8 cellular contexts compared by ENCODE assay signal in genomic region chr3:56980798-56981390, GRCh38.
DNase-seq lines count a peak whose midpoint lies in the region; ATAC-seq and TF ChIP-seq lines count a peak whose summit lies in the region.

No MANE protein-coding gene starts in this region.

- H3K36me3 ChIP-seq in psoas muscle (ENCODE audit: insufficient read depth in 1 of 2, low read depth in 1 of 2): no peaks in the 10 kb centered on the region

- no peak for TF ChIP-seq POLR2A in erythroblast (IDR thresholded peaks at IDR 0.05; ENCODE audit: low read length)

- H3K27me3 ChIP-seq in psoas muscle (ENCODE audit: insufficient read depth in 3 of 3, low read length in 2 of 3): no peaks in the 10 kb centered on the region

- TF ChIP-seq CTCF in psoas muscle (IDR thresholded peaks at IDR 0.05) (no peak), endothelial cell (IDR thresholded peaks at IDR 0.05; ENCODE audit: unreplicated experiment) (no peak)

- peaks cover 9% of the 10 kb centered on the region for H3K4me1 Mint-ChIP-seq in endothelial cell (ENCODE audit: unreplicated experiment)

- no peaks in the 10 kb centered on the region for H3K9me3 ChIP-seq in psoas muscle

- no peak overlapping the region for H3K4me3 Mint-ChIP-seq in endothelial cell (ENCODE audit: unreplicated experiment)

- peak; percentile 60 to 90 (median 76) for ATAC-seq in psoas muscle

- H3K27ac ChIP-seq in psoas muscle: no peak overlapping the region

- intact Hi-C loops in psoas muscle (cut with DNase I): no loop called here

- WGBS in psoas muscle, 3 donors: 54 to 64% (median 59%) methylated on average over 5 of the region's 5 CpGs

- H3K9me3 Mint-ChIP-seq in endothelial cell (ENCODE audit: unreplicated experiment): no peaks in the 10 kb centered on the region

- peaks cover 3% of the 10 kb centered on the region for H3K27me3 Mint-ChIP-seq in endothelial cell (ENCODE audit: unreplicated experiment)

- DNase-seq in GM04504 (ENCODE audit: low read depth): peak; percentile 97
- DNase-seq in SKM-1 (lab: John Stamatoyannopoulos, UW; ENCODE audit: unreplicated experiment): peak; percentile 89
- peak; percentile 95 for DNase-seq in dermis blood vessel endothelial cell
- peak in 1 of 2 donors; percentile 53 for DNase-seq in psoas muscle
- no peak for DNase-seq in endothelial cell (ENCODE audit: low spot score)
- DNase-seq in activated CD4-positive, CD25-positive, alpha-beta regulatory T cell (lab: John Stamatoyannopoulos, UW): no peak
- DNase-seq in NCI-H146 (lab: John Stamatoyannopoulos, UW): no peak
- no peak for DNase-seq in erythroblast (lab: John Stamatoyannopoulos, UW)

- no peaks in the 10 kb centered on the region for H3K36me3 Mint-ChIP-seq in endothelial cell (ENCODE audit: low read depth, unreplicated experiment)

- H3K4me1 ChIP-seq in psoas muscle: no peaks in the 10 kb centered on the region

- no peak overlapping the region for H3K4me3 ChIP-seq in psoas muscle

- no peak overlapping the region for H3K27ac Mint-ChIP-seq in endothelial cell (ENCODE audit: unreplicated experiment)

Comparison
In these comparisons a context has a peak if more than half of its experiments do, and no peak if none do; other contexts are left out.
1. DNase-seq: peak in GM04504 (single experiment), SKM-1 (single experiment) and dermis blood vessel endothelial cell (single experiment); none in endothelial cell (single experiment), activated CD4-positive, CD25-positive, alpha-beta regulatory T cell (0 of 4), NCI-H146 (single experiment) and erythroblast (0 of 2).